In the genomic region with DNA sequence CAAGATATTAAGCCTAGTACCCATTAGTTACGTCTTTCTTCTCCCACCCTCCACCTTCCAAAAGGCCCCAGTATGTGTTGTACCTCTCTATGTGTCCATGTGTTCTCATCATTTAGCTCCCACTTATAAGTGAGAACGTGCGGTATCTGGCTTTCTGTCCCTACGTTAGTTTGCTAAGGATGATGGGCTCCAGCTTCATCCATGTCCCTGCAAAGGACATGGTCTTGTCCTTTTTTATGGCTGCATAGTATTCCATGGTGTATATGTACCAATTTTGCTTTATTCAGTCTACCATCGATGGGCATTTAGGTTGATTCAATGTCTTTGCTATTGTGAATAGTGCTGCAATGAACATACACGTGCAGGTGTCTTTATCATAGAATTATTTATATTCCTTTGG, we compare ENCODE assay signal across 10 cellular contexts. TPM values are rescaled to one million over a fixed set of nuclear protein-coding genes. Genes with fewer than 3 reads are reported as not detected.
"Had no signal": no experiment of that assay in that cellular context is flagged by ENCODE, and none has a peak within 500 bp of the region (broad histone marks: within the 10 kb centered on the region; RNA-seq: fewer than 3 reads in every experiment).

No MANE protein-coding gene starts in this region.

RNA-seq across cellular contexts. Expression of a gene that starts 29.7 kb away (rescaled TPM):
- total RNA-seq: activated CD4-positive, alpha-beta memory T cell treated with anti-CD3 and anti-CD28 coated beads for 36 hours; activated CD4-positive, alpha-beta T cell treated with anti-CD3 and anti-CD28 coated beads, Interleukin-2, amount 10 ng/mL, durations not matched to agents 24 days and 14 days; activated CD8-positive, alpha-beta memory T cell treated with anti-CD3 and anti-CD28 coated beads for 36 hours; activated CD8-positive, alpha-beta T cell treated with anti-CD3 and anti-CD28 coated beads for 36 hours; activated naive CD4-positive, alpha-beta T cell treated with anti-CD3 and anti-CD28 coated beads for 36 hours; activated naive CD4-positive, alpha-beta T cell treated with anti-CD3 and anti-CD28 coated beads, Interleukin-2, amount 50 U/mL, for 72 hours; activated naive CD8-positive, alpha-beta T cell treated with anti-CD3 and anti-CD28 coated beads for 36 hours; activated T-cell treated with anti-CD3 and anti-CD28 coated beads, Interleukin-2, amount 50 U/mL, for 72 hours; activated T-helper 1 cell treated with anti-CD3 and anti-CD28 coated beads, Interleukin-12 subunit alpha, Interleukin-12 subunit beta, Interleukin-2, Interleukin-4 antibody, amounts not matched to agents 30 ng/mL and 10 ng/mL and 1 ng/mL, durations not matched to agents 14 hours and 24 hours and 36 hours; activated T-helper 17 cell treated with anti-CD3 and anti-CD28 coated beads, Interleukin-2, amount 50 U/mL, for 72 hours had no signal
